Comparison of ENCODE assay signal across 8 cellular contexts in genomic region chr19:49766007-49766937, GRCh38. TPM values are rescaled to one million over a fixed set of nuclear protein-coding genes. Genes with fewer than 3 reads are reported as not detected.
DNase-seq lines count a peak whose midpoint lies in the region; FAIRE-seq and TF ChIP-seq lines count a peak whose summit lies in the region.

No MANE protein-coding gene starts in this region.

- no peaks in the 10 kb centered on the region for H3K9me3 Mint-ChIP-seq in nephron progenitor cell
- H3K9me3 Mint-ChIP-seq in stimulated activated naive CD8-positive, alpha-beta T cell treated with anti-CD3 and anti-CD28 coated beads, Interleukin-15, Interleukin-2, amounts not matched to agents 100 ng/mL and 50 ng/mL, for 24 hours = no peaks in the 10 kb centered on the region

- H3K4me2 ChIP-seq in MM.1S (ENCODE audit: low read depth, low read length) = peak overlapping the region; percentile 71

- TF ChIP-seq CTCF in MM.1S (IDR thresholded peaks at IDR 0.05; ENCODE audit: low read length) (no peak), fibroblast of villous mesenchyme (IDR thresholded peaks at IDR 0.05; ENCODE audit: insufficient read depth, low read depth, low read length) (no peak), nephron progenitor cell (IDR thresholded peaks at IDR 0.05) (no peak)

- H3K9me3 ChIP-seq in MM.1S (replicated peaks; ENCODE audit: insufficient read depth, low read length) = no peaks in the 10 kb centered on the region

- peaks cover 10% of the 10 kb centered on the region for H3K4me1 ChIP-seq in MM.1S (ENCODE audit: low read length)

- H3K27me3 Mint-ChIP-seq in nephron progenitor cell (ENCODE audit: low read depth, poor library complexity) = no peaks in the 10 kb centered on the region
- H3K27me3 Mint-ChIP-seq in stimulated activated naive CD8-positive, alpha-beta T cell treated with anti-CD3 and anti-CD28 coated beads, Interleukin-15, Interleukin-2, amounts not matched to agents 100 ng/mL and 50 ng/mL, for 24 hours = no peaks in the 10 kb centered on the region

- FAIRE-seq in G401.6 (lab: Jason Lieb, UNC) = peak; percentile 99

- H3K4me1 Mint-ChIP-seq in nephron progenitor cell = peaks cover 69% of the 10 kb centered on the region
- peaks cover 33% of the 10 kb centered on the region for H3K4me1 Mint-ChIP-seq in stimulated activated naive CD8-positive, alpha-beta T cell treated with anti-CD3 and anti-CD28 coated beads, Interleukin-15, Interleukin-2, amounts not matched to agents 100 ng/mL and 50 ng/mL, for 24 hours (ENCODE audit: low read depth)

- H3K9ac ChIP-seq in MM.1S (ENCODE audit: low read length) = peak overlapping the region; percentile 54; the same call in 1 of the 2 replicates

- H2AFZ ChIP-seq in MM.1S (ENCODE audit: low read length) = peak overlapping the region; percentile 92

- H3K27me3 ChIP-seq in MM.1S (replicated peaks; ENCODE audit: insufficient read depth, low read length) = peaks cover 8% of the 10 kb centered on the region; the same call in 1 of the 2 replicates

- H3K4me3 ChIP-seq in MM.1S (ENCODE audit: low read length) = peak overlapping the region; percentile 67
- peak overlapping the region; percentile 41 for H3K4me3 ChIP-seq in fibroblast of villous mesenchyme (ENCODE audit: low read depth, low read length)

- peaks cover 33% of the 10 kb centered on the region for H3K79me2 ChIP-seq in MM.1S (ENCODE audit: low read length)

- H3K9me2 ChIP-seq in MM.1S (replicated peaks; ENCODE audit: insufficient read depth, low read length) = no peaks in the 10 kb centered on the region

- H3K36me3 Mint-ChIP-seq in nephron progenitor cell (ENCODE audit: low read depth) = no peaks in the 10 kb centered on the region
- peaks cover 8% of the 10 kb centered on the region for H3K36me3 Mint-ChIP-seq in stimulated activated naive CD8-positive, alpha-beta T cell treated with anti-CD3 and anti-CD28 coated beads, Interleukin-15, Interleukin-2, amounts not matched to agents 100 ng/mL and 50 ng/mL, for 24 hours (ENCODE audit: low read depth)

- DNase-seq in HCEC 1CT (peak; percentile 100), MM.1S (peak; percentile 99), SHP77 treated with DMSO at 0.1 percent for 48 hours (lab: John Stamatoyannopoulos, UW) (peak; percentile 99), activated gamma-delta T cell treated with Interleukin-2 at 50 U/mL for 16 hours (peak; percentile 99), fibroblast of villous mesenchyme (ENCODE audit: low read depth) (peak; percentile 100), nephron progenitor cell (peak; percentile 98)

- 0 out of 2 replicates have a peak, but pooled peaks cover 5% of the 10 kb centered on the region for H3F3A ChIP-seq in MM.1S (ENCODE audit: insufficient read depth, low read length)

- H3K27ac ChIP-seq in MM.1S (ENCODE audit: low read length) = peak overlapping the region; percentile 44; the same call in 1 of the 2 replicates

- H4K20me1 ChIP-seq in MM.1S (ENCODE audit: insufficient read depth, low read length) = no peaks in the 10 kb centered on the region

- peak overlapping the region; percentile 96 for H3K4me3 Mint-ChIP-seq in nephron progenitor cell
- peak overlapping the region; percentile 94 for H3K4me3 Mint-ChIP-seq in stimulated activated naive CD8-positive, alpha-beta T cell treated with anti-CD3 and anti-CD28 coated beads, Interleukin-15, Interleukin-2, amounts not matched to agents 100 ng/mL and 50 ng/mL, for 24 hours

- peak overlapping the region; percentile 99 for H3K27ac Mint-ChIP-seq in nephron progenitor cell
- H3K27ac Mint-ChIP-seq in stimulated activated naive CD8-positive, alpha-beta T cell treated with anti-CD3 and anti-CD28 coated beads, Interleukin-15, Interleukin-2, amounts not matched to agents 100 ng/mL and 50 ng/mL, for 24 hours = peak overlapping the region; percentile 92

- H3K36me3 ChIP-seq in MM.1S (replicated peaks; ENCODE audit: insufficient read depth, low read length) = no peaks in the 10 kb centered on the region

RNA-seq across cellular contexts. Expression of gene AP2A1, which starts 0.5 kb away (rescaled TPM):
- 92.0 and 97.0 TPM in 2 replicates for total RNA-seq in fibroblast of villous mesenchyme

RNA-seq across cellular contexts. Expression of gene TSKS, which starts 3.2 kb away (rescaled TPM):
- total RNA-seq in fibroblast of villous mesenchyme = 0.43 TPM in 1 of 2 replicates, not detected in the other

RNA-seq across cellular contexts. Expression of gene FUZ, which starts 46.8 kb away (rescaled TPM):
- 15.1 and 19.3 TPM in 2 replicates for total RNA-seq in fibroblast of villous mesenchyme

RNA-seq across cellular contexts. Expression of gene MED25, which starts 51.8 kb away (rescaled TPM):
- total RNA-seq in fibroblast of villous mesenchyme = 21.6 and 21.9 TPM in 2 replicates

Comparison
In these comparisons a context has a peak if more than half of its experiments do, and no peak if none do; other contexts are left out.
1. Peak in every context shown above with its lines: DNase-seq, H3K4me3 ChIP-seq and H3K27ac ChIP-seq.